ENCODE assay signal across 1 cellular context in the genomic region with DNA sequence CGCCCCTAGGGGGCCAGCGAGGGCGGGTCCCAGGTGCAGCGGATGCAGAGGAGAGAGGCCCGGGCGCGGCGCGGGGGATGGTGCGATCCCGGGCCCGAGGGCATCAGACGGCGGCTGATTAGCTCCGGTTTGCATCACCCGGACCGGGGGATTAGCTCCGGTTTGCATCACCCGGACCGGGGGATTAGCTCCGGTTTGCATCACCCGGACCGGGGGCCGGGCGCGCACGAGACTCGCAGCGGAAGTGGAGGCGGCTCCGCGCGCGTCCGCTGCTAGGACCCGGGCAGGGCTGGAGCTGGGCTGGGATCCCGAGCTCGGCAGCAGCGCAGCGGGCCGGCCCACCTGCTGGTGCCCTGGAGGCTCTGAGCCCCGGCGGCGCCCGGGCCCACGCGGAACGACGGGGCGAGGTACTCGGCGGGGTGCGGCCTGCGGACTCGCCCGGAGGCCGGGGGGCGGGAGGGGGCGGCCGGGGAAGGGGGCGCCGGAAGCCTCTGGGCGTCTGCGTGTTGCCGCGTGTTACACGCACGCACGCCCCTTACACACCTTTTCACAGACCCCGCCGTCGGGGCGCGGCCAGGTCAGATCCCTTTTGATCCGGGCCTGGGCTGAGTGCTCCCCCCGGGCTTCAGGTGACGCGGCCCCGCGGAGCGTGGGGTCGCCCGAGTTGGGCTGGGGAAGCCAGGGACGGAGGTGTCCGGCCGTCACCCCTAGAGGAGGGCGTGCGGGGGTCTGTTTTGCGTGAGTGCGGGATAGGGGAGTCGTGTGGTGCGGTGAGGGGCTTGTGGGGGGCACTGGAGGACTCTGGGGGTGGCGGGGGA.
TF ChIP-seq lines count a peak whose summit lies in the region.

No MANE protein-coding gene starts in this region.

TF ChIP-seq in H1, 55 proteins besides CTCF, POLR2A, EP300 and RAD21:
- TF ChIP-seq SP1 (IDR thresholded peaks at IDR 0.05; ENCODE audit: low read depth, low read length) (no peak), SP4 (IDR thresholded peaks at IDR 0.05; ENCODE audit: low read length) (no peak), NRF1 (IDR thresholded peaks at IDR 0.05; ENCODE audit: low read depth, low read length) (no peak), RBBP5 (IDR thresholded peaks at IDR 0.05; ENCODE audit: borderline replicate concordance, low read depth, low read length) (0 out of 2 replicates have a peak, but pooled peaks have one; percentile 33), MAFK (IDR thresholded peaks at IDR 0.05; ENCODE audit: low read depth, low read length) (no peak), CEBPB (IDR thresholded peaks at IDR 0.05; ENCODE audit: low read depth, low read length) (peak; percentile 72), FOSL1 (IDR thresholded peaks at IDR 0.05; ENCODE audit: insufficient read depth, low read depth, low read length) (no peak), KDM5A (IDR thresholded peaks at IDR 0.05; ENCODE audit: low read length) (no peak), BRCA1 (IDR thresholded peaks at IDR 0.05; ENCODE audit: low read depth, low read length) (no peak), RXRA (IDR thresholded peaks at IDR 0.05; ENCODE audit: insufficient read depth, low read depth, low read length) (no peak), POLR2AphosphoS5 (IDR thresholded peaks at IDR 0.05; ENCODE audit: low read depth, low read length) (no peak), CTBP2 (IDR thresholded peaks at IDR 0.05; ENCODE audit: borderline replicate concordance, insufficient read depth, insufficient read length, low read length) (no peak), SIN3A (conservative IDR thresholded peaks at IDR 0.05 in 1 of 2, IDR thresholded peaks at IDR 0.05 in 1 of 2; ENCODE audit: low read depth in 1 of 2, low read length in 2 of 2) (no peak), BCL11A (IDR thresholded peaks at IDR 0.05; ENCODE audit: low read depth in 2 of 2, low read length in 2 of 2) (no peak), TCF12 (IDR thresholded peaks at IDR 0.05; ENCODE audit: low read depth, low read length) (no peak), RNF2 (IDR thresholded peaks at IDR 0.05; ENCODE audit: borderline replicate concordance, low read depth, low read length, missing control alignments, poor library complexity, severe bottlenecking) (no peak), TEAD4 (IDR thresholded peaks at IDR 0.05; ENCODE audit: low read depth, low read length) (no peak), GTF2F1 (IDR thresholded peaks at IDR 0.05; ENCODE audit: borderline replicate concordance, low read depth, low read length) (no peak), CHD1 (IDR thresholded peaks at IDR 0.05; ENCODE audit: low read depth, low read length) (no peak), KDM4A (IDR thresholded peaks at IDR 0.05; ENCODE audit: low read depth, low read length, severe bottlenecking) (peak; percentile 71), PHF8 (conservative IDR thresholded peaks at IDR 0.05; ENCODE audit: low read depth, low read length) (no peak; the same call in 1 of the 2 replicates), CREB1 (IDR thresholded peaks at IDR 0.05) (no peak), GABPA (IDR thresholded peaks at IDR 0.05; ENCODE audit: borderline replicate concordance, insufficient read depth, low read length) (0 out of 2 replicates have a peak, but pooled peaks have one; percentile 66), EZH2 (IDR thresholded peaks at IDR 0.05; ENCODE audit: low read depth, low read length, severe bottlenecking) (no peak), EGR1 (IDR thresholded peaks at IDR 0.05; ENCODE audit: borderline replicate concordance, low read depth, low read length) (no peak), SUZ12 (IDR thresholded peaks at IDR 0.05; ENCODE audit: low read length) (no peak), KDM1A (IDR thresholded peaks at IDR 0.05; ENCODE audit: borderline replicate concordance, low read length) (no peak), CBX5 (IDR thresholded peaks at IDR 0.05; ENCODE audit: low read depth, low read length) (no peak), TAF1 (IDR thresholded peaks at IDR 0.05; ENCODE audit: low read depth, low read length) (peak; percentile 40; the same call in 1 of the 2 replicates), POU5F1 (IDR thresholded peaks at IDR 0.05; ENCODE audit: low read depth, low read length) (no peak), HDAC6 (IDR thresholded peaks at IDR 0.05; ENCODE audit: low read depth, low read length) (no peak), SIRT6 (IDR thresholded peaks at IDR 0.05; ENCODE audit: low read length) (no peak), CHD2 (IDR thresholded peaks at IDR 0.05; ENCODE audit: low read length) (no peak), TAF7 (optimal IDR thresholded peaks at IDR 0.05; ENCODE audit: borderline replicate concordance, low read depth, low read length) (no peak), NANOG (IDR thresholded peaks at IDR 0.05; ENCODE audit: insufficient read depth, low read depth, low read length, poor library complexity, severe bottlenecking) (no peak), BACH1 (IDR thresholded peaks at IDR 0.05; ENCODE audit: low read length) (no peak), JUND (IDR thresholded peaks at IDR 0.05; ENCODE audit: low read length) (no peak), SRF (IDR thresholded peaks at IDR 0.05; ENCODE audit: low read depth, low read length) (no peak), RFX5 (IDR thresholded peaks at IDR 0.05; ENCODE audit: borderline replicate concordance, low read depth, low read length) (no peak), HDAC2 (IDR thresholded peaks at IDR 0.05; ENCODE audit: borderline replicate concordance in 1 of 2, low read depth in 2 of 2, low read length in 2 of 2) (no peak), ZNF274 (IDR thresholded peaks at IDR 0.05; ENCODE audit: borderline replicate concordance, extremely low read depth, low read length) (no peak), ATF3 (IDR thresholded peaks at IDR 0.05; ENCODE audit: insufficient read depth, low read depth, low read length) (no peak), TBP (IDR thresholded peaks at IDR 0.05; ENCODE audit: low read depth, low read length) (no peak; the same call in 1 of the 2 replicates), SAP30 (IDR thresholded peaks at IDR 0.05; ENCODE audit: insufficient read depth, insufficient replicate concordance, low read length) (no peak), CBX8 (IDR thresholded peaks at IDR 0.05; ENCODE audit: borderline replicate concordance, low read depth, low read length) (no peak), CHD7 (IDR thresholded peaks at IDR 0.05; ENCODE audit: insufficient replicate concordance, low read length) (no peak), USF2 (IDR thresholded peaks at IDR 0.05; ENCODE audit: low read length) (no peak), SIX5 (IDR thresholded peaks at IDR 0.05; ENCODE audit: low read depth, low read length) (no peak), ATF2 (IDR thresholded peaks at IDR 0.05; ENCODE audit: low read length) (no peak), YY1 (IDR thresholded peaks at IDR 0.05; ENCODE audit: low read depth, low read length) (no peak), ASH2L (IDR thresholded peaks at IDR 0.05; ENCODE audit: low read length) (peak; percentile 67), SP2 (IDR thresholded peaks at IDR 0.05; ENCODE audit: low read length) (no peak), JUN (IDR thresholded peaks at IDR 0.05; ENCODE audit: low read depth, low read length) (no peak)
- TF ChIP-seq, protein P1, sequence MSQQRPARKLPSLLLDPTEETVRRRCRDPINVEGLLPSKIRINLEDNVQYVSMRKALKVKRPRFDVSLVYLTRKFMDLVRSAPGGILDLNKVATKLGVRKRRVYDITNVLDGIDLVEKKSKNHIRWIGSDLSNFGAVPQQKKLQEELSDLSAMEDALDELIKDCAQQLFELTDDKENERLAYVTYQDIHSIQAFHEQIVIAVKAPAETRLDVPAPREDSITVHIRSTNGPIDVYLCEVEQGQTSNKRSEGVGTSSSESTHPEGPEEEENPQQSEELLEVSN (IDR thresholded peaks at IDR 0.05), result peak; percentile 13; the same call in 1 of the 2 replicates
- TF ChIP-seq, protein P2, sequence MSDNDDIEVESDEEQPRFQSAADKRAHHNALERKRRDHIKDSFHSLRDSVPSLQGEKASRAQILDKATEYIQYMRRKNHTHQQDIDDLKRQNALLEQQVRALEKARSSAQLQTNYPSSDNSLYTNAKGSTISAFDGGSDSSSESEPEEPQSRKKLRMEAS (IDR thresholded peaks at IDR 0.05), result no peak; the same call in 1 of the 2 replicates
